In genomic region chr9:83815120-83815519, GRCh38 we compare ENCODE assay signal across 7 cellular contexts. TPM values are rescaled to one million over a fixed set of nuclear protein-coding genes. Genes with fewer than 3 reads are reported as not detected.
DNase-seq lines count a peak whose midpoint lies in the region; ATAC-seq, FAIRE-seq and TF ChIP-seq lines count a peak whose summit lies in the region.
"Not testable (repeated sequence)": the region's sequence is repeated elsewhere in the genome, so short reads cannot be mapped to it uniquely, and the experiment has no call there.

No MANE protein-coding gene starts in this region.

- H3K9me3 Mint-ChIP-seq in activated CD4-positive, alpha-beta T cell treated with anti-CD3 and anti-CD28 coated beads, Interleukin-2, amount 10 ng/mL, durations not matched to agents 24 days and 14 days; brain; natural killer cell; neural crest cell; type B pancreatic cell: not testable (repeated sequence)

- not testable (repeated sequence) for H3K36me3 Mint-ChIP-seq in T-helper 17 cell (ENCODE audit: low read depth); activated CD4-positive, alpha-beta T cell treated with anti-CD3 and anti-CD28 coated beads, Interleukin-2, amount 10 ng/mL, durations not matched to agents 24 days and 14 days (ENCODE audit: low read depth); natural killer cell; neural crest cell (ENCODE audit: low read depth); type B pancreatic cell
- H3K36me3 Mint-ChIP-seq in brain, result peaks cover 13% of the 10 kb centered on the region

- not testable (repeated sequence) for H3K27me3 Mint-ChIP-seq in T-helper 17 cell; activated CD4-positive, alpha-beta T cell treated with anti-CD3 and anti-CD28 coated beads, Interleukin-2, amount 10 ng/mL, durations not matched to agents 24 days and 14 days; brain; natural killer cell (ENCODE audit: low read depth in 2 of 2); neural crest cell (ENCODE audit: low read depth); type B pancreatic cell

- peak; percentile 14 for FAIRE-seq in GM12892 (lab: Jason Lieb, UNC)

- intact Hi-C loops in activated CD4-positive, alpha-beta T cell treated with anti-CD3 and anti-CD28 coated beads, Interleukin-2, amount 10 ng/mL, durations not matched to agents 24 days and 14 days (cut with micrococcal nuclease), result loop anchor here (5.0 kb wide), 1 partner anchor 108 kb away; the partner anchor contains the start of gene UBQLN1
- intact Hi-C loops in natural killer cell (cut with micrococcal nuclease), result loop anchor here (5.0 kb wide), 1 partner anchor 193 kb away; the partner anchor contains the start of gene IDNK

- H3K4me1 Mint-ChIP-seq in T-helper 17 cell; neural crest cell; type B pancreatic cell (ENCODE audit: unreplicated experiment): not testable (repeated sequence)
- H3K4me1 Mint-ChIP-seq in activated CD4-positive, alpha-beta T cell treated with anti-CD3 and anti-CD28 coated beads, Interleukin-2, amount 10 ng/mL, durations not matched to agents 24 days and 14 days, result peaks cover 11% of the 10 kb centered on the region
- H3K4me1 Mint-ChIP-seq in brain (peaks cover 14% of the 10 kb centered on the region), natural killer cell (peaks cover 6 to 14% of the 10 kb centered on the region in 2 donors)

- TF ChIP-seq CTCF in brain (conservative IDR thresholded peaks at IDR 0.05); natural killer cell (IDR thresholded peaks at IDR 0.05); neural crest cell (conservative IDR thresholded peaks at IDR 0.05); type B pancreatic cell (conservative IDR thresholded peaks at IDR 0.05): not testable (repeated sequence)

- not testable (repeated sequence) for DNase-seq in GM12892 (ENCODE audit: insufficient read length); T-helper 17 cell; natural killer cell; neural crest cell (ENCODE audit: low read depth, low spot score); type B pancreatic cell (ENCODE audit: extremely low spot score, unreplicated experiment)
- DNase-seq in activated CD4-positive, alpha-beta T cell treated with anti-CD3 and anti-CD28 coated beads, Interleukin-2, amount 10 ng/mL, durations not matched to agents 24 days and 14 days, result peak; percentile 39

- not testable (repeated sequence) for ATAC-seq in T-helper 17 cell, natural killer cell

- not testable (repeated sequence) for H3K9me3 ChIP-seq in T-helper 17 cell (ENCODE audit: control insufficient read depth, low read length, poor library complexity, severe bottlenecking)

- not testable (repeated sequence) for TF ChIP-seq POLR2A in GM12892 (IDR thresholded peaks at IDR 0.05; ENCODE audit: low read depth, low read length)

- H3K27ac Mint-ChIP-seq in T-helper 17 cell, result peak overlapping the region; percentile 61
- not testable (repeated sequence) for H3K27ac Mint-ChIP-seq in activated CD4-positive, alpha-beta T cell treated with anti-CD3 and anti-CD28 coated beads, Interleukin-2, amount 10 ng/mL, durations not matched to agents 24 days and 14 days; brain; natural killer cell; neural crest cell (ENCODE audit: unreplicated experiment); type B pancreatic cell

- H3K4me3 Mint-ChIP-seq in T-helper 17 cell; activated CD4-positive, alpha-beta T cell treated with anti-CD3 and anti-CD28 coated beads, Interleukin-2, amount 10 ng/mL, durations not matched to agents 24 days and 14 days: not testable (repeated sequence)
- H3K4me3 Mint-ChIP-seq in brain (peak overlapping the region in 4 of 5 experiments; percentile 36 to 71 (median 54)), natural killer cell (peak overlapping the region; percentile 25), neural crest cell (peak overlapping the region; percentile 55), type B pancreatic cell (peak overlapping the region; percentile 61)

RNA-seq across cellular contexts. Expression of gene GKAP1, which starts 2.4 kb away (rescaled TPM):
- 3.5 TPM for polyA plus RNA-seq in GM12892 (2012; ENCODE audit: missing spikeins)
- total RNA-seq in T-helper 17 cell (1 to 10 TPM; 5.9 to 7.9 TPM), natural killer cell (1 to 10 TPM; 4.0 to 9.4 (median 5.6) TPM), neural crest cell (11.1 and 12.1 TPM in 2 replicates), type B pancreatic cell (ENCODE audit: low replicate concordance) (4.3 and 8.4 TPM in 2 replicates)
- total RNA-seq in activated CD4-positive, alpha-beta T cell treated with anti-CD3 and anti-CD28 coated beads, Interleukin-2, amount 10 ng/mL, durations not matched to agents 24 days and 14 days, result 2.3 and 2.8 TPM in 2 replicates
- polyA plus RNA-seq in brain (ENCODE audit: insufficient read depth, low read depth, low replicate concordance), result 14.5 TPM
